ENCODE assay signal across 16 cellular contexts in genomic region chr11:2656859-2657258, GRCh38. TPM values are rescaled to one million over a fixed set of nuclear protein-coding genes. Genes with fewer than 3 reads are reported as not detected.
DNase-seq lines count a peak whose midpoint lies in the region; ATAC-seq, FAIRE-seq and TF ChIP-seq lines count a peak whose summit lies in the region.
"Had no signal": no experiment of that assay in that cellular context is flagged by ENCODE, and none has a peak within 500 bp of the region (broad histone marks: within the 10 kb centered on the region; RNA-seq: fewer than 3 reads in every experiment).

No MANE protein-coding gene starts in this region.

- intact Hi-C loops in HepG2 (cut with micrococcal nuclease; ENCODE audit: unreplicated experiment) (no loop called here), right lobe of liver (cut with DNase I) (no loop called here), esophagus muscularis mucosa (cut with DNase I) (no loop called here), heart left ventricle (cut with DNase I) (no loop called here)

- H3K4me1 Mint-ChIP-seq in progenitor cell of endocrine pancreas (ENCODE audit: low read depth): peaks cover 4% of the 10 kb centered on the region

- TF ChIP-seq CTCF in HepG2 (CRISPR knock-in tag; IDR thresholded peaks at IDR 0.05): no peak
- no peak for TF ChIP-seq CTCF in right lobe of liver (IDR thresholded peaks at IDR 0.05)
- TF ChIP-seq CTCF in esophagus muscularis mucosa (IDR thresholded peaks at IDR 0.05): no peak
- no peak for TF ChIP-seq CTCF in progenitor cell of endocrine pancreas (IDR thresholded peaks at IDR 0.05; ENCODE audit: unreplicated experiment)
- TF ChIP-seq CTCF in heart left ventricle (IDR thresholded peaks at IDR 0.05): no peak

- peaks cover 64% of the 10 kb centered on the region for H3K36me3 Mint-ChIP-seq in progenitor cell of endocrine pancreas (ENCODE audit: insufficient read depth)

- no peak overlapping the region for H3K4me2 ChIP-seq in HepG2 (ENCODE audit: low read depth, low read length)
- H3K4me2 ChIP-seq: A549 had no signal

- DNase-seq in HepG2 (ENCODE audit: low spot score): no peak
- DNase-seq in right lobe of liver: no peak
- peak; percentile 34 for DNase-seq in esophagus muscularis mucosa (ENCODE audit: extremely low spot score)
- no peak for DNase-seq in progenitor cell of endocrine pancreas (ENCODE audit: low spot score, unreplicated experiment)
- no peak for DNase-seq in frontal cortex (ENCODE audit: low spot score in 2 of 2)
- DNase-seq in heart left ventricle: no peak
- no peak for DNase-seq in glomerular visceral epithelial cell (ENCODE audit: extremely low spot score)
- DNase-seq: CD8-positive, alpha-beta T cell; DMS79 treated with DMSO at 0.1 percent for 48 hours; GF-D8 had no signal

- H3K9me3 Mint-ChIP-seq in progenitor cell of endocrine pancreas (ENCODE audit: low read depth): peaks cover 27% of the 10 kb centered on the region

- peak in 1 of 2 experiments; percentile 35; a peak in 1 of 4 replicates for TF ChIP-seq POLR2A in HepG2 (IDR thresholded peaks at IDR 0.05; ENCODE audit: insufficient read depth in 1 of 2, low read depth in 2 of 2, low read length in 2 of 2)
- no peak for TF ChIP-seq POLR2A in right lobe of liver (IDR thresholded peaks at IDR 0.05)
- TF ChIP-seq POLR2A in esophagus muscularis mucosa (IDR thresholded peaks at IDR 0.05; ENCODE audit: low read depth): no peak
- TF ChIP-seq POLR2A in heart left ventricle (IDR thresholded peaks at IDR 0.05): no peak

- WGBS in HepG2 (ENCODE audit: low lambda C conversion rate): 100% methylated on average over 1 of the region's 1 CpG
- WGBS in right lobe of liver (ENCODE audit: insufficient coverage, low coverage, low lambda C conversion rate, missing lambda C conversion rate): 82% methylated on average over 1 of the region's 1 CpG
- WGBS in esophagus muscularis mucosa: 92% methylated on average over 1 of the region's 1 CpG
- 88 to 97% (median 93%) methylated on average over 1 of the region's 1 CpG for WGBS in heart left ventricle, 4 donors

- no peak overlapping the region for H3K9ac ChIP-seq in HepG2 (ENCODE audit: insufficient read depth, low read depth, low read length)
- H3K9ac ChIP-seq: BLaER1 had no signal

- H3K27ac ChIP-seq in HepG2 (ENCODE audit: extremely low read length, insufficient read depth, low read length) (no peak overlapping the region), right lobe of liver (no peak overlapping the region), esophagus muscularis mucosa (replicated peaks in 1 of 4) (no peak overlapping the region), heart left ventricle (no peak overlapping the region)
- H3K27ac ChIP-seq: 22Rv1, A549, BLaER1 had no signal

- no peak for TF ChIP-seq RAD21 in HepG2 (CRISPR knock-in tag; IDR thresholded peaks at IDR 0.05)

- no TSS peak for BruUV-seq in HepG2 (replicated peaks; lab: Mats Ljungman, UMichigan)

- in situ Hi-C loops in HepG2 (cut with HindIII; ENCODE audit: extremely low pct_ligation_motif_present, low pct_unique_long_range_greater_than_20kb): no loop called here

- H4K20me1 ChIP-seq in HepG2 (ENCODE audit: insufficient read depth, low read length): peaks cover 52% of the 10 kb centered on the region
- H4K20me1 ChIP-seq: BLaER1 had no signal

- CTCF ChIA-PET in HepG2 (lab: Yijun Ruan, JAX; ENCODE audit: low intra/inter-chr PET ratio, low total read pairs): no interaction called here

- FAIRE-seq in HepG2 (lab: Jason Lieb, UNC) (no peak), frontal cortex (lab: Jason Lieb, UNC) (no peak)
- FAIRE-seq: A549, GM19239, H1 had no signal

- ATAC-seq in HepG2 (no peak), right lobe of liver (no peak), heart left ventricle (no peak)
- ATAC-seq: A549; CD8-positive, alpha-beta T cell had no signal

- POLR2A ChIA-PET in HepG2 (lab: Yijun Ruan, JAX): interaction anchor here (1.7 kb wide), 1 partner anchor 93 kb away, joined by 4 read pairs; no protein-coding TSS in a partner anchor

- H3K27ac Mint-ChIP-seq in progenitor cell of endocrine pancreas: peak overlapping the region; percentile 8

- TF ChIP-seq EP300 in HepG2 (IDR thresholded peaks at IDR 0.05; ENCODE audit: low read depth in 2 of 2, low read length in 2 of 2) (no peak), HepG2 (CRISPR knock-in tag; IDR thresholded peaks at IDR 0.05; ENCODE audit: borderline replicate concordance) (no peak), esophagus muscularis mucosa (IDR thresholded peaks at IDR 0.05) (no peak)

- H3K27me3 ChIP-seq in HepG2 (ENCODE audit: control insufficient read depth in 1 of 2, insufficient read depth in 2 of 2, low read length in 2 of 2) (no peaks in the 10 kb centered on the region), right lobe of liver (no peaks in the 10 kb centered on the region), esophagus muscularis mucosa (no peaks in the 10 kb centered on the region), heart left ventricle (no peaks in the 10 kb centered on the region)
- H3K27me3 ChIP-seq: BLaER1 had no signal

- no peak overlapping the region for H2AFZ ChIP-seq in HepG2 (ENCODE audit: low read length)

- peaks cover 35% of the 10 kb centered on the region for H3K9me3 ChIP-seq in HepG2 (ENCODE audit: low read length)
- peaks cover 0 to 4% (median 0%) of the 10 kb centered on the region in 4 donors for H3K9me3 ChIP-seq in right lobe of liver
- peaks cover 0 to 64% (median 23%) of the 10 kb centered on the region in 4 donors for H3K9me3 ChIP-seq in esophagus muscularis mucosa
- peaks cover 0 to 88% (median 16%) of the 10 kb centered on the region in 12 donors for H3K9me3 ChIP-seq in heart left ventricle
- H3K9me3 ChIP-seq: HAP-1 had no signal

- no peaks in the 10 kb centered on the region for H3K27me3 Mint-ChIP-seq in progenitor cell of endocrine pancreas

- 0 out of 2 replicates have a peak, but pooled peaks cover 8% of the 10 kb centered on the region for H3K4me1 ChIP-seq in HepG2 (ENCODE audit: insufficient read depth, low read length)
- no peaks in the 10 kb centered on the region for H3K4me1 ChIP-seq in right lobe of liver
- H3K4me1 ChIP-seq in esophagus muscularis mucosa: no peaks in the 10 kb centered on the region
- H3K4me1 ChIP-seq in heart left ventricle: peaks cover 0 to 24% (median 0%) of the 10 kb centered on the region in 12 donors
- H3K4me1 ChIP-seq: A549, HAP-1 had no signal

- no peaks in the 10 kb centered on the region for H3K79me2 ChIP-seq in HepG2 (ENCODE audit: insufficient read depth, low read length)

- no peak overlapping the region for H3K4me3 ChIP-seq in HepG2 (replicated peaks in 1 of 3; ENCODE audit: insufficient read depth in 1 of 3, low read depth in 2 of 3, low read length in 3 of 3)
- no peak overlapping the region for H3K4me3 ChIP-seq in right lobe of liver
- no peak overlapping the region for H3K4me3 ChIP-seq in esophagus muscularis mucosa
- H3K4me3 ChIP-seq in heart left ventricle: no peak overlapping the region
- H3K4me3 ChIP-seq: A549, BLaER1, HAP-1 had no signal

- H3K36me3 ChIP-seq in HepG2 (replicated peaks in 1 of 2; ENCODE audit: control insufficient read depth in 1 of 2, insufficient read depth in 2 of 2, low read length in 2 of 2) (peaks cover 3 to 6% of the 10 kb centered on the region in 2 experiments; a peak in 2 of 5 replicates), right lobe of liver (no peaks in the 10 kb centered on the region), esophagus muscularis mucosa (no peaks in the 10 kb centered on the region), heart left ventricle (peaks cover 0 to 6% (median 0%) of the 10 kb centered on the region in 9 donors)
- H3K36me3 ChIP-seq: HAP-1 had no signal

- H3K4me3 Mint-ChIP-seq in progenitor cell of endocrine pancreas (ENCODE audit: low read depth): no peak overlapping the region
- H3K4me3 Mint-ChIP-seq: CD8-positive, alpha-beta T cell had no signal

TF ChIP-seq in HepG2, 621 proteins besides CTCF, POLR2A, EP300 and RAD21 (continues in another document):
- no peak for TF ChIP-seq SMYD3 (CRISPR knock-in tag; IDR thresholded peaks at IDR 0.05)
- TF ChIP-seq ZNF644 (CRISPR knock-in tag; IDR thresholded peaks at IDR 0.05; ENCODE audit: low read depth): peak; percentile 30; the same call in 1 of the 2 replicates
- TF ChIP-seq PAF1 (CRISPR knock-in tag; IDR thresholded peaks at IDR 0.05): 0 out of 2 replicates have a peak, but pooled peaks have one; percentile 88
- no peak for TF ChIP-seq FOXA1 (IDR thresholded peaks at IDR 0.05)
- TF ChIP-seq FOXA1 (CRISPR knock-in tag; IDR thresholded peaks at IDR 0.05): peak; percentile 36; the same call in 1 of the 2 replicates
- TF ChIP-seq ATM (IDR thresholded peaks at IDR 0.05; ENCODE audit: borderline replicate concordance): no peak
- TF ChIP-seq FIP1L1 (IDR thresholded peaks at IDR 0.05; ENCODE audit: borderline replicate concordance, insufficient read depth, low read depth, low read length): 0 out of 2 replicates have a peak, but pooled peaks have one; percentile 60

RNA-seq across cellular contexts. Expression of gene KCNQ1OT1, which starts 42.9 kb away (rescaled TPM):
- total RNA-seq in HepG2 (2016; rRNA removed; fragmentation: Illumina TruSeq; extraction: Trizol) (2.5 and 18.9 TPM in 2 replicates), right lobe of liver (1 to 10 TPM in 2 of 6 experiments, under 1 TPM in 4; 0.37 to 1.7 (median 0.60) TPM), esophagus muscularis mucosa (1 to 10 TPM in 2 of 4 donors, under 1 TPM in 2; 0.66 to 2.5 (median 1.3) TPM), progenitor cell of endocrine pancreas (18.0 and 18.7 TPM in 2 replicates), frontal cortex (2.0 TPM), heart left ventricle (under 1 TPM; 0.28 to 0.93 (median 0.40) TPM)
- total RNA-seq in HepG2 (2016; cell fraction: cytosol; rRNA removed; fragmentation: Illumina TruSeq; extraction: Trizol; ENCODE audit: low read depth): 0.30 and 0.35 TPM in 2 replicates
- total RNA-seq in HepG2 (2016; cell fraction: insoluble cytoplasmic fraction; rRNA removed; fragmentation: Illumina TruSeq; extraction: Trizol): 2.0 and 16.5 TPM in 2 replicates
- total RNA-seq in HepG2 (2016; cell fraction: membrane; rRNA removed; fragmentation: Illumina TruSeq; extraction: Trizol): 0.90 and 1.1 TPM in 2 replicates
- 66.8 and 83.4 TPM in 2 replicates for total RNA-seq in HepG2 (2016; cell fraction: nucleus; rRNA removed; fragmentation: Illumina TruSeq; extraction: Trizol)
- polyA plus RNA-seq in HepG2 (2011; rRNA removed) (1.3 TPM in 2 replicates), heart left ventricle (under 1 TPM; 0.14 to 0.57 TPM)
- polyA plus RNA-seq in HepG2 (2011; cell fraction: cytosol; rRNA removed): 0.05 TPM in 2 replicates
- 11.8 and 14.7 TPM in 2 replicates for polyA plus RNA-seq in HepG2 (2011; cell fraction: nucleus; rRNA removed)
- 1.9 and 2.0 TPM in 2 replicates for polyA plus RNA-seq in HepG2 (2012)
- polyA plus RNA-seq in HepG2 (2016; cell fraction: cytosol; fragmentation: Illumina TruSeq; extraction: Trizol; ENCODE audit: low read depth): 0.01 and 0.02 TPM in 2 replicates
- 0.15 and 0.17 TPM in 2 replicates for polyA plus RNA-seq in HepG2 (2016; cell fraction: insoluble cytoplasmic fraction; fragmentation: Illumina TruSeq; extraction: Trizol; ENCODE audit: low read depth)
- polyA plus RNA-seq in HepG2 (2016; cell fraction: membrane; fragmentation: Illumina TruSeq; extraction: Trizol; ENCODE audit: low read depth): 0.03 and 0.06 TPM in 2 replicates
- 8.4 and 10.5 TPM in 2 replicates for polyA plus RNA-seq in HepG2 (2016; cell fraction: nucleus; fragmentation: Illumina TruSeq; extraction: Trizol; ENCODE audit: insufficient read depth, low read depth)
- 0.05 and 36.1 TPM in 2 replicates for polyA minus RNA-seq in HepG2 (2011; rRNA and poly(A)+ RNA removed; ENCODE audit: low replicate concordance)
- polyA minus RNA-seq in HepG2 (2011; cell fraction: cytosol; rRNA and poly(A)+ RNA removed): 0.79 and 0.97 TPM in 2 replicates
- 112 and 125 TPM in 2 replicates for polyA minus RNA-seq in HepG2 (2011; cell fraction: nucleus; rRNA and poly(A)+ RNA removed)
